10 cellular contexts compared by ENCODE assay signal in genomic region chr19:3254520-3254919, GRCh38. TPM values are rescaled to one million over a fixed set of nuclear protein-coding genes. Genes with fewer than 3 reads are reported as not detected.
"Had no signal": no experiment of that assay in that cellular context is flagged by ENCODE, and none has a peak within 500 bp of the region (broad histone marks: within the 10 kb centered on the region; RNA-seq: fewer than 3 reads in every experiment).

No MANE protein-coding gene starts in this region.

- H3K4me3 ChIP-seq: GM23248 had no signal

- H3K9ac ChIP-seq: GM23248 had no signal

- H3K4me3 Mint-ChIP-seq: HFFc6 had no signal

- H3K27ac ChIP-seq: GM23248, HL-60 had no signal

- H2AFZ ChIP-seq: GM23248 had no signal

- FAIRE-seq: H54 had no signal

- H3K27ac Mint-ChIP-seq: H9, HFFc6, IgD-negative memory B cell had no signal

- H3K4me1 Mint-ChIP-seq: IgD-negative memory B cell had no signal

- DNase-seq: GM23248, GOT3, H9, HCEC 1CT, HFFc6, KG1 had no signal

- H3K36me3 Mint-ChIP-seq: IgD-negative memory B cell had no signal

- H3K9me3 Mint-ChIP-seq: H9 had no signal

RNA-seq across cellular contexts. Expression of gene CELF5, which starts 30.1 kb away (rescaled TPM):
- total RNA-seq: HT1080 had no signal
- polyA plus RNA-seq: GM23248, IgD-negative memory B cell had no signal
